In genomic region chr2:19176977-19177376, GRCh38 we compare ENCODE assay signal across 17 cellular contexts.
A peak's percentile ranks its signal among the peaks of the same experiment; 100 is the strongest.
DNase-seq lines count a peak whose midpoint lies in the region; ATAC-seq and TF ChIP-seq lines count a peak whose summit lies in the region.
"Had no signal": no experiment of that assay in that cellular context is flagged by ENCODE, and none has a peak within 500 bp of the region (broad histone marks: within the 10 kb centered on the region; RNA-seq: fewer than 3 reads in every experiment).

No MANE protein-coding gene starts in this region.

- H3K4me1 Mint-ChIP-seq in activated T-helper 17 cell treated with anti-CD3 and anti-CD28 coated beads, Interleukin-2, amount 50 U/mL, for 72 hours = no peaks in the 10 kb centered on the region

- CTCF ChIA-PET in BJ (lab: Yijun Ruan, JAX) = no interaction called here

- H3K36me3 Mint-ChIP-seq in activated T-helper 17 cell treated with anti-CD3 and anti-CD28 coated beads, Interleukin-2, amount 50 U/mL, for 72 hours (ENCODE audit: low read depth) = no peaks in the 10 kb centered on the region

- POLR2A ChIA-PET in BJ (lab: Charles Lee) = no interaction called here

- no peak overlapping the region for H3K4me3 Mint-ChIP-seq in activated T-helper 17 cell treated with anti-CD3 and anti-CD28 coated beads, Interleukin-2, amount 50 U/mL, for 72 hours

- peaks cover 6% of the 10 kb centered on the region for H3K9me3 Mint-ChIP-seq in activated T-helper 17 cell treated with anti-CD3 and anti-CD28 coated beads, Interleukin-2, amount 50 U/mL, for 72 hours

- H3K27me3 ChIP-seq in BJ (ENCODE audit: control insufficient read depth, insufficient read depth, low read length) = no peaks in the 10 kb centered on the region
- H3K27me3 ChIP-seq: BE2C, body of pancreas, suprapubic skin had no signal

- DNase-seq in BJ (ENCODE audit: low read depth) = peak; percentile 10
- peak; percentile 38 for DNase-seq in HPDE6-E6E7 (ENCODE audit: extremely low spot score)
- peak; percentile 32 for DNase-seq in fibroblast of villous mesenchyme (ENCODE audit: low read depth)
- DNase-seq in activated T-cell treated with anti-CD3 and anti-CD28 coated beads, Interleukin-2, amount 50 U/mL, for 48 hours = no peak
- DNase-seq in NCI-H345 (lab: John Stamatoyannopoulos, UW) = no peak
- DNase-seq in mucosa of gallbladder (ENCODE audit: low spot score) = no peak
- DNase-seq in NCI-H510A treated with DMSO at 0.1 percent for 48 hours (lab: John Stamatoyannopoulos, UW) = no peak
- DNase-seq: BE2C, body of pancreas, dermis blood vessel endothelial cell, hippocampal formation, NCI-H1048, NCI-H2107, SHP77 treated with DMSO at 0.1 percent for 48 hours had no signal

- H3K27me3 Mint-ChIP-seq in activated T-helper 17 cell treated with anti-CD3 and anti-CD28 coated beads, Interleukin-2, amount 50 U/mL, for 72 hours = peaks cover 3% of the 10 kb centered on the region

- H3K27ac Mint-ChIP-seq in activated T-helper 17 cell treated with anti-CD3 and anti-CD28 coated beads, Interleukin-2, amount 50 U/mL, for 72 hours = no peak overlapping the region

- H3K36me3 ChIP-seq in BJ (ENCODE audit: control insufficient read depth, insufficient read depth, low read length) = no peaks in the 10 kb centered on the region
- H3K36me3 ChIP-seq: BE2C, suprapubic skin had no signal

- H3K4me3 ChIP-seq in BJ (ENCODE audit: low read depth, low read length) (no peak overlapping the region), fibroblast of villous mesenchyme (ENCODE audit: low read depth, low read length) (no peak overlapping the region)
- H3K4me3 ChIP-seq: body of pancreas, suprapubic skin had no signal

- TF ChIP-seq CTCF in BJ (IDR thresholded peaks at IDR 0.05; ENCODE audit: insufficient read depth, low read depth, low read length) = no peak
- TF ChIP-seq CTCF in fibroblast of villous mesenchyme (IDR thresholded peaks at IDR 0.05; ENCODE audit: insufficient read depth, low read depth, low read length) = no peak

- ATAC-seq in activated T-helper 17 cell treated with anti-CD3 and anti-CD28 coated beads, Interleukin-2, amount 50 U/mL, for 72 hours (replicated peaks) = peak; percentile 48
- ATAC-seq: body of pancreas, sciatic nerve had no signal

Comparison
In these comparisons a context has a peak if more than half of its experiments do, and no peak if none do; other contexts are left out.
1. DNase-seq: peak in BJ (single experiment), HPDE6-E6E7 (single experiment) and fibroblast of villous mesenchyme (single experiment); none in activated T-cell treated with anti-CD3 and anti-CD28 coated beads, Interleukin-2, amount 50 U/mL, for 48 hours (0 of 2), NCI-H345 (single experiment), mucosa of gallbladder (single experiment) and NCI-H510A treated with DMSO at 0.1 percent for 48 hours (single experiment).